Comparison of ENCODE assay signal across 22 cellular contexts in the genomic region with DNA sequence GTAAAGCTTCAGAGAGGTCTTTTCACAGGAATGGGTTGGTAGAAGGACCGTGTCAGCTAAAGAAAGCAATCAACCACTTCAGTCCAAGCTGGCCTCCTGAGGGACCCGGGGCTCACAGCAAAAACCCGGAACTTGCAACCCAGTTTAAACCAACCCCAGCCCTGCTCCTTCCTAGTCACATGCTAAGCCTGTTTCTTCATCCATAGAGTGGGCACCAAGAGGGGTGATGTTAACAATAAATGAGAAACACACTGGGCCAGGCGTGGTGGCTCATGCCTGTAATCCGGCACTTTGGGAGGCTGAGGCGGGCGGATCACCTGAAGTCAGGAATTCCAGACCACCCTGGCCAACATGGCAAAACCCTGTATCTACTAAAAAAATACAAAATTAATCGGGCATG. TPM values are rescaled to one million over a fixed set of nuclear protein-coding genes. Genes with fewer than 3 reads are reported as not detected.
DNase-seq lines count a peak whose midpoint lies in the region; ATAC-seq and TF ChIP-seq lines count a peak whose summit lies in the region.
"Had no signal": no experiment of that assay in that cellular context is flagged by ENCODE, and none has a peak within 500 bp of the region (broad histone marks: within the 10 kb centered on the region; RNA-seq: fewer than 3 reads in every experiment).

No MANE protein-coding gene starts in this region.

- no peaks in the 10 kb centered on the region for H3K4me1 ChIP-seq in right cardiac atrium (ENCODE audit: control insufficient read depth, insufficient read depth, low read length)
- H3K4me1 ChIP-seq in sigmoid colon: peaks cover 0 to 17% (median 14%) of the 10 kb centered on the region in 4 donors
- H3K4me1 ChIP-seq in vagina: peaks cover 23% of the 10 kb centered on the region
- H3K4me1 ChIP-seq: prostate gland had no signal

- TF ChIP-seq POLR2A in sigmoid colon (IDR thresholded peaks at IDR 0.05) (no peak), vagina (IDR thresholded peaks at IDR 0.05) (no peak)

- H3K27me3 ChIP-seq in right cardiac atrium (ENCODE audit: control insufficient read depth, insufficient read depth) (no peaks in the 10 kb centered on the region), sigmoid colon (no peaks in the 10 kb centered on the region), vagina (no peaks in the 10 kb centered on the region)

- TF ChIP-seq CTCF in sigmoid colon (IDR thresholded peaks at IDR 0.05): no peak
- TF ChIP-seq CTCF in vagina (IDR thresholded peaks at IDR 0.05): no peak

- no peak for TF ChIP-seq EP300 in sigmoid colon (IDR thresholded peaks at IDR 0.05)

- DNase-seq in right cardiac atrium (no peak), Right ventricle myocardium superior (no peak), epithelial cell of prostate (ENCODE audit: low read depth, low spot score) (no peak), sigmoid colon (no peak), vagina (ENCODE audit: extremely low spot score in 2 of 2) (no peak), NCI-H2107 treated with DMSO at 0.1 percent for 48 hours (lab: John Stamatoyannopoulos, UW; ENCODE audit: unreplicated experiment) (no peak)
- no peak for DNase-seq in stimulated activated naive CD4-positive, alpha-beta T cell (lab: John Stamatoyannopoulos, UW)
- DNase-seq: activated CD4-positive, alpha-beta T cell treated with anti-CD3 and anti-CD28 coated beads, Interleukin-2, amount 50 U/mL, for 48 hours; activated naive CD4-positive, alpha-beta T cell treated with anti-CD3 and anti-CD28 coated beads, Interleukin-2, amount 50 U/mL, for 16 hours; activated T-cell treated with anti-CD3 and anti-CD28 coated beads, Interleukin-2, amount 50 U/mL, for 1 hour; CD8-positive, alpha-beta T cell; cortex of kidney; DMS79; NCI-H1048; NCI-H2081 had no signal

- H3K9me3 ChIP-seq in right cardiac atrium (ENCODE audit: control insufficient read depth, low read length): no peaks in the 10 kb centered on the region
- H3K9me3 ChIP-seq in sigmoid colon: no peaks in the 10 kb centered on the region
- H3K9me3 ChIP-seq in vagina: no peaks in the 10 kb centered on the region
- H3K9me3 ChIP-seq: prostate gland had no signal

- WGBS in right cardiac atrium: 89% methylated on average over 8 of the region's 8 CpGs
- 94 to 95% methylated on average over 8 of the region's 8 CpGs for WGBS in sigmoid colon, 2 donors

- intact Hi-C loops in right cardiac atrium (cut with DNase I) (no loop called here), Right ventricle myocardium superior (cut with DNase I) (no loop called here), sigmoid colon (cut with DNase I) (no loop called here), vagina (cut with DNase I) (no loop called here)

- H3K36me3 ChIP-seq in sigmoid colon (peaks cover 0 to 7% (median 3%) of the 10 kb centered on the region in 4 donors), vagina (no peaks in the 10 kb centered on the region)
- H3K36me3 ChIP-seq: prostate gland had no signal

- ATAC-seq in right cardiac atrium (no peak), Right ventricle myocardium superior (ENCODE audit: poor library complexity) (no peak), GM21528 (IDR thresholded peaks at IDR 0.05; ENCODE audit: low FRiP score, unreplicated experiment) (no peak)
- ATAC-seq: CD8-positive, alpha-beta T cell; natural killer cell treated with Interleukin-12 subunit alpha and Interleukin-12 subunit beta and Interleukin-15 and Interleukin-18, amount 100 ng/mL, for 72 hours had no signal

- H3K4me3 ChIP-seq in right cardiac atrium (ENCODE audit: low read length): no peak overlapping the region
- H3K4me3 ChIP-seq in sigmoid colon: no peak overlapping the region
- H3K4me3 ChIP-seq in vagina: no peak overlapping the region
- H3K4me3 ChIP-seq: prostate gland had no signal

- H3K27ac ChIP-seq in right cardiac atrium (ENCODE audit: low read length) (peak overlapping the region; percentile 20), epithelial cell of prostate (peak overlapping the region; percentile 37), sigmoid colon (peak overlapping the region; percentile 63 to 68 (median 68)), vagina (peak overlapping the region; percentile 63)

RNA-seq across cellular contexts. Expression of a gene that starts 12.1 kb away (rescaled TPM):
- total RNA-seq in right cardiac atrium (under 1 TPM in 1 of 4 donors, not detected in 3; 0.03 TPM), Right ventricle myocardium superior (0.03 TPM), sigmoid colon (under 1 TPM in 2 of 4 donors, not detected in 2; under 0.01 TPM), vagina (not detected)
- polyA plus RNA-seq in right cardiac atrium (0.02 TPM), sigmoid colon (under 1 TPM in 1 of 3 donors, not detected in 2; 0.44 TPM)
- total RNA-seq: CD8-positive, alpha-beta T cell; endothelial cell of umbilical vein; lung microvascular endothelial cell; NCI-H460; T-helper 1 cell treated with Interleukin-12 subunit alpha and Interleukin-12 subunit beta and Interleukin-4 antibody, amounts not matched to agents 30 ng/mL and 1 ng/mL, for 36 hours had no signal
- polyA plus RNA-seq: endothelial cell of umbilical vein had no signal
